In genomic region chr4:88618782-88619485, GRCh38 we compare ENCODE assay signal across 17 cellular contexts. TPM values are rescaled to one million over a fixed set of nuclear protein-coding genes. Genes with fewer than 3 reads are reported as not detected.
DNase-seq lines count a peak whose midpoint lies in the region; ATAC-seq, FAIRE-seq and TF ChIP-seq lines count a peak whose summit lies in the region.
"Had no signal": no experiment of that assay in that cellular context is flagged by ENCODE, and none has a peak within 500 bp of the region (broad histone marks: within the 10 kb centered on the region; RNA-seq: fewer than 3 reads in every experiment).

No MANE protein-coding gene starts in this region.

- ATAC-seq in A549, result no peak
- no peak for ATAC-seq in GM18909 (IDR thresholded peaks at IDR 0.05; ENCODE audit: poor library complexity, unreplicated experiment)
- ATAC-seq in naive thymus-derived CD4-positive, alpha-beta T cell, result no peak

- peaks cover 4% of the 10 kb centered on the region for H3K4me1 Mint-ChIP-seq in progenitor cell of endocrine pancreas (ENCODE audit: low read depth)
- peaks cover 16 to 85% (median 72%) of the 10 kb centered on the region in 7 donors for H3K4me1 Mint-ChIP-seq in naive thymus-derived CD4-positive, alpha-beta T cell

- 83% methylated on average over 3 of the region's 3 CpGs for WGBS in A549 (ENCODE audit: missing lambda C conversion rate)

- H3K9me3 Mint-ChIP-seq in progenitor cell of endocrine pancreas (ENCODE audit: low read depth), result peaks cover 8% of the 10 kb centered on the region
- H3K9me3 Mint-ChIP-seq in naive thymus-derived CD4-positive, alpha-beta T cell, result peaks cover 0 to 10% (median 7%) of the 10 kb centered on the region in 11 donors

- CTCF ChIA-PET in A549 (lab: Yijun Ruan, JAX), result interaction anchor here (1.7 kb wide), 1 partner anchor 79 kb away, joined by 5 read pairs; no protein-coding TSS in a partner anchor
- CTCF ChIA-PET in naive thymus-derived CD4-positive, alpha-beta T cell (lab: Charles Lee), result no interaction called here

- peaks cover 68% of the 10 kb centered on the region for H3K4me1 ChIP-seq in A549
- peaks cover 2 to 21% of the 10 kb centered on the region in 2 donors for H3K4me1 ChIP-seq in naive thymus-derived CD4-positive, alpha-beta T cell (ENCODE audit: control insufficient read depth in 2 of 2, insufficient read depth in 2 of 2, low read length in 2 of 2)
- H3K4me1 ChIP-seq: HAP-1 had no signal

- H3K9me3 ChIP-seq in A549, result no peaks in the 10 kb centered on the region
- H3K9me3 ChIP-seq in naive thymus-derived CD4-positive, alpha-beta T cell (ENCODE audit: control insufficient read depth in 2 of 3, low read length in 3 of 3), result no peaks in the 10 kb centered on the region
- H3K9me3 ChIP-seq: HAP-1 had no signal

- no peak for TF ChIP-seq RAD21 in A549 (conservative IDR thresholded peaks at IDR 0.05 in 1 of 2, IDR thresholded peaks at IDR 0.05 in 1 of 2)

- H3K27ac ChIP-seq in A549, result peak overlapping the region; percentile 36 to 82; a peak in 4 of 6 replicates
- no peak overlapping the region for H3K27ac ChIP-seq in naive thymus-derived CD4-positive, alpha-beta T cell (ENCODE audit: low read depth, low read length)
- H3K27ac ChIP-seq: RWPE1, SK-N-MC had no signal

- H3K36me3 Mint-ChIP-seq in progenitor cell of endocrine pancreas (ENCODE audit: insufficient read depth), result peaks cover 3% of the 10 kb centered on the region
- H3K36me3 Mint-ChIP-seq in naive thymus-derived CD4-positive, alpha-beta T cell, result peaks cover 30 to 70% (median 44%) of the 10 kb centered on the region in 5 donors

- intact Hi-C loops in naive thymus-derived CD4-positive, alpha-beta T cell (cut with micrococcal nuclease), result loop anchor here in 1 of 2 donors (10.0 kb wide), 1 partner anchor 234 kb away; no protein-coding TSS in a partner anchor

- peaks cover 0 to 5% (median 0%) of the 10 kb centered on the region in 3 experiments for H3K36me3 ChIP-seq in naive thymus-derived CD4-positive, alpha-beta T cell (ENCODE audit: control insufficient read depth in 2 of 3, insufficient read depth in 3 of 3, low read length in 3 of 3)
- H3K36me3 ChIP-seq: HAP-1 had no signal

- TF ChIP-seq POLR2A in A549 (IDR thresholded peaks at IDR 0.05; ENCODE audit: low read length), result no peak

- H3K27me3 Mint-ChIP-seq in progenitor cell of endocrine pancreas, result no peaks in the 10 kb centered on the region
- no peaks in the 10 kb centered on the region for H3K27me3 Mint-ChIP-seq in naive thymus-derived CD4-positive, alpha-beta T cell
- H3K27me3 Mint-ChIP-seq: CD8-positive, alpha-beta memory T cell; IgD-negative memory B cell had no signal

- in situ Hi-C loops in G401 (cut with HindIII; ENCODE audit: low sequenced_read_pairs), result no loop called here

- H3K4me3 Mint-ChIP-seq in progenitor cell of endocrine pancreas (ENCODE audit: low read depth), result no peak overlapping the region
- peak overlapping the region in 1 of 10 donors; percentile 16 for H3K4me3 Mint-ChIP-seq in naive thymus-derived CD4-positive, alpha-beta T cell
- H3K4me3 Mint-ChIP-seq: CD8-positive, alpha-beta memory T cell had no signal

- no peak overlapping the region for H3K4me2 ChIP-seq in A549

- H3K27me3 ChIP-seq in naive thymus-derived CD4-positive, alpha-beta T cell (ENCODE audit: control insufficient read depth in 2 of 2, insufficient read depth in 2 of 2, low read length in 2 of 2), result no peaks in the 10 kb centered on the region

- no peak overlapping the region for H3K4me3 ChIP-seq in A549
- no peak overlapping the region for H3K4me3 ChIP-seq in naive thymus-derived CD4-positive, alpha-beta T cell (ENCODE audit: low read length)
- H3K4me3 ChIP-seq: HAP-1, SK-N-MC had no signal

- POLR2A ChIA-PET in A549 (lab: Yijun Ruan, JAX), result no interaction called here
- POLR2A ChIA-PET in naive thymus-derived CD4-positive, alpha-beta T cell (lab: Charles Lee), result interaction anchor here (1.9 kb wide), 1 partner anchor 26 kb away, joined by 6 read pairs; the partner anchor contains the start of gene HERC3

- TF ChIP-seq CTCF in A549 (IDR thresholded peaks at IDR 0.05), result no peak
- TF ChIP-seq CTCF in progenitor cell of endocrine pancreas (IDR thresholded peaks at IDR 0.05; ENCODE audit: unreplicated experiment), result no peak

- no peak for TF ChIP-seq EP300 in A549 (IDR thresholded peaks at IDR 0.05)

- no peak for FAIRE-seq in A549 (lab: Jason Lieb, UNC)

- DNase-seq in A549 (ENCODE audit: low read depth in 1 of 2, low spot score in 1 of 2) (no peak), G401 (ENCODE audit: low spot score) (peak; percentile 48), germinal center (ENCODE audit: low spot score) (peak; percentile 11), progenitor cell of endocrine pancreas (ENCODE audit: low spot score, unreplicated experiment) (no peak), NCI-H1436 treated with DMSO at 0.1 percent for 48 hours (lab: John Stamatoyannopoulos, UW) (no peak)
- DNase-seq in naive thymus-derived CD4-positive, alpha-beta T cell, result no peak
- DNase-seq: CD8-positive, alpha-beta memory T cell; MV-4-11; NCI-H146; NCI-H2227 treated with DMSO at 0.1 percent for 48 hours; NCI-H526; NK-92 treated with Interleukin-12 subunit alpha and Interleukin-12 subunit beta, amount 100 ng/mL, for 24 hours had no signal

- peak overlapping the region; percentile 8 for H3K27ac Mint-ChIP-seq in progenitor cell of endocrine pancreas
- peak overlapping the region in 3 of 9 donors; percentile 17 to 34 (median 32) for H3K27ac Mint-ChIP-seq in naive thymus-derived CD4-positive, alpha-beta T cell

TF ChIP-seq in A549, 52 proteins besides CTCF, POLR2A, EP300 and RAD21:
- no peak for TF ChIP-seq E2F6 (IDR thresholded peaks at IDR 0.05; ENCODE audit: borderline replicate concordance, low read depth)
- TF ChIP-seq CEBPB (IDR thresholded peaks at IDR 0.05), result no peak
- TF ChIP-seq ZFP36 (IDR thresholded peaks at IDR 0.05; ENCODE audit: borderline replicate concordance, partially characterized antibody), result no peak
- no peak for TF ChIP-seq KDM5A (IDR thresholded peaks at IDR 0.05)
- no peak for TF ChIP-seq GATA3 (IDR thresholded peaks at IDR 0.05; ENCODE audit: borderline replicate concordance)
- no peak for TF ChIP-seq EHF (CRISPR knock-in tag; IDR thresholded peaks at IDR 0.05)
- no peak for TF ChIP-seq MAFK (IDR thresholded peaks at IDR 0.05; ENCODE audit: partially characterized antibody)

RNA-seq across cellular contexts. Expression of gene HERC3, which starts 26.7 kb away (rescaled TPM):
- polyA plus RNA-seq in A549 (2011; rRNA removed) (4.9 and 6.2 TPM in 2 replicates), A549 (2017; fragmentation: RNase III; extraction: RNeasy Plus Mini Kit Qiagen cat#74134 plus additional on column Dnase treatment) (4.3 to 5.7 TPM (median 4.9 TPM) in 3 replicates)
- 1.4 and 1.7 TPM in 2 replicates for polyA plus RNA-seq in A549 (2012; cell fraction: cytosol; rRNA removed)
- polyA plus RNA-seq in A549 (2012; cell fraction: nucleus; rRNA removed), result 1.1 and 2.3 TPM in 2 replicates
- 5.3 and 5.4 TPM in 2 replicates for polyA minus RNA-seq in A549 (2011; rRNA and poly(A)+ RNA removed)
- 0.78 and 4.1 TPM in 2 replicates for total RNA-seq in G401 (2014; rRNA removed; shearing (Covaris generic))
- 7.1 and 8.4 TPM in 2 replicates for total RNA-seq in progenitor cell of endocrine pancreas
- 100 to 1,000 TPM in 4 of 5 experiments, 10 to 100 TPM in 1; 38.1 to 130 (median 104) TPM for total RNA-seq in naive thymus-derived CD4-positive, alpha-beta T cell
- 10 to 100 TPM; 42.7 to 65.8 TPM for polyA plus RNA-seq in naive thymus-derived CD4-positive, alpha-beta T cell

Comparison
In these comparisons a context has a peak if more than half of its experiments do, and no peak if none do; other contexts are left out.
1. DNase-seq: peak in G401 (single experiment) and germinal center (single experiment); none in A549 (0 of 2), progenitor cell of endocrine pancreas (single experiment), NCI-H1436 treated with DMSO at 0.1 percent for 48 hours (single experiment) and naive thymus-derived CD4-positive, alpha-beta T cell (0 of 9).